Comparison of ENCODE assay signal across 9 cellular contexts in the genomic region with DNA sequence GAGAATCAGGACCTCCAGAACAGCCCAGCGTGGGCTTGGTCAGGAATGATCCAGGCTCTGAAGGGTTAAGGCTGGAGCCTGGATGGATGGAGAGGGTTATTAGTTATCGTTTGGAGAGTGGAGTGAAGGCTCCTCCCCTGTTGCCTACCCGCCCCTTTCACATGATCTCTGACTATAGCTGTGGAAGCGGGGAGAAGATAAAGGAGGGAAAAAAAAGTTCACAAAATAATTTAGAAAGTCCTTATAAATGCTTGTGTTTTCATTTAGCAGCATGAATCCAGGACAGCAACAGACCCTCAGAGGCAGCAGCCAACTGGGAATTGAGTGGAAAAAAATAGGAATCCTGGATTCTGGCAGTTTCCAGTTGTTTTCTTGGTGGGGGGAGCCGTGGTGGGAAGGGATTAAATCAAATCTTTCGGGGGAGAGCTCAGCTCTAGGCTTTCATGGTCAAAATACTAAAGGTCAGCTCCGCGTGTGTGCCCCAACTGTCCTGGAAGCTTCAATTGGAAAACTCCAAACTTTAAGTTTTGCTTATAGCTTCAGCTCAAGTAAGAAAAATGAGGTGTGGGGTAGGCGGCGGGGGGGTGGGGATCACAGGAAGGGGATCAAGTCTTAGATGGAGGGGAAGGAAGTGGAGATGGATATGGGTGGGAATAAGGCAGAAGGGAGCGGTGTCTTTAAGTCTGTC. TPM values are rescaled to one million over a fixed set of nuclear protein-coding genes. Genes with fewer than 3 reads are reported as not detected.
DNase-seq lines count a peak whose midpoint lies in the region; ATAC-seq and TF ChIP-seq lines count a peak whose summit lies in the region.
"Had no signal": no experiment of that assay in that cellular context is flagged by ENCODE, and none has a peak within 500 bp of the region (broad histone marks: within the 10 kb centered on the region; RNA-seq: fewer than 3 reads in every experiment).

No MANE protein-coding gene starts in this region.

- no peaks in the 10 kb centered on the region for H3K27me3 ChIP-seq in mesendoderm (ENCODE audit: insufficient read depth, low read length, poor library complexity)
- H3K27me3 ChIP-seq in upper lobe of right lung = no peaks in the 10 kb centered on the region
- H3K27me3 ChIP-seq: body of pancreas had no signal

- no peak overlapping the region for H2BK15ac ChIP-seq in mesendoderm (replicated peaks; ENCODE audit: low read depth)

- H3K9me3 ChIP-seq in upper lobe of right lung = no peaks in the 10 kb centered on the region
- H3K9me3 ChIP-seq: body of pancreas had no signal

- H3K4ac ChIP-seq in mesendoderm (ENCODE audit: low read depth, low read length) = peak overlapping the region; percentile 72

- H3K56ac ChIP-seq in mesendoderm (ENCODE audit: low read length) = peak overlapping the region; percentile 57

- no peak overlapping the region for H3K23ac ChIP-seq in mesendoderm (ENCODE audit: low read length)

- H3K18ac ChIP-seq in mesendoderm (ENCODE audit: low read length) = peak overlapping the region; percentile 94

- H2BK120ac ChIP-seq in mesendoderm (ENCODE audit: low read depth, low read length) = no peak overlapping the region

- H3K4me1 ChIP-seq in mesendoderm (ENCODE audit: control insufficient read depth, low read depth, low read length) (peaks cover 3% of the 10 kb centered on the region), upper lobe of right lung (peaks cover 9% of the 10 kb centered on the region)
- H3K4me1 ChIP-seq: body of pancreas had no signal

- H3K36me3 ChIP-seq in mesendoderm (ENCODE audit: control insufficient read depth, insufficient read depth, low read length) = no peaks in the 10 kb centered on the region
- no peaks in the 10 kb centered on the region for H3K36me3 ChIP-seq in upper lobe of right lung

- H3K9ac ChIP-seq in mesendoderm (ENCODE audit: low read length) = no peak overlapping the region

- H2AK5ac ChIP-seq in mesendoderm (ENCODE audit: low read length) = no peak overlapping the region

- no peaks in the 10 kb centered on the region for H3K79me2 ChIP-seq in mesendoderm (ENCODE audit: control insufficient read depth, insufficient read depth, low read length)

- TF ChIP-seq CTCF in coronary artery (IDR thresholded peaks at IDR 0.05) (no peak), upper lobe of right lung (IDR thresholded peaks at IDR 0.05) (no peak)

- H3K79me1 ChIP-seq in mesendoderm (ENCODE audit: low read length) = no peaks in the 10 kb centered on the region

- ATAC-seq in upper lobe of right lung = peak; percentile 42
- no peak for ATAC-seq in esophagus mucosa
- no peak for ATAC-seq in HG02840 (IDR thresholded peaks at IDR 0.05; ENCODE audit: low FRiP score, unreplicated experiment)

- peak; percentile 87 for DNase-seq in LHCN-M2 (ENCODE audit: low read depth)
- DNase-seq in coronary artery (ENCODE audit: low spot score) = no peak
- DNase-seq in mesendoderm = no peak
- no peak for DNase-seq in upper lobe of right lung
- DNase-seq in 8988T = no peak
- DNase-seq: T-helper 1 cell had no signal

- no peak overlapping the region for H3K4me2 ChIP-seq in mesendoderm (ENCODE audit: low read length)

- H4K5ac ChIP-seq in mesendoderm (ENCODE audit: low read length) = peak overlapping the region; percentile 47

- no peak overlapping the region for H2BK5ac ChIP-seq in mesendoderm (ENCODE audit: low read length)

- no peak overlapping the region for H4K8ac ChIP-seq in mesendoderm (ENCODE audit: low read depth, low read length)

- WGBS in mesendoderm (ENCODE audit: extremely low coverage, insufficient coverage, low lambda C conversion rate) = no CpG with 5 or more reads among the region's 11 CpGs

- H3K4me3 ChIP-seq in coronary artery = peak overlapping the region; percentile 70
- H3K4me3 ChIP-seq in mesendoderm (ENCODE audit: low read length) = no peak overlapping the region
- peak overlapping the region; percentile 51 for H3K4me3 ChIP-seq in upper lobe of right lung
- H3K4me3 ChIP-seq: body of pancreas had no signal

- H3K27ac ChIP-seq in coronary artery (peak overlapping the region; percentile 86 to 88), mesendoderm (ENCODE audit: low read depth, low read length) (no peak overlapping the region), upper lobe of right lung (peak overlapping the region; percentile 70)

- intact Hi-C loops in upper lobe of right lung (cut with DNase I) = no loop called here

RNA-seq across cellular contexts. Expression of a gene that starts 0.6 kb away (rescaled TPM):
- total RNA-seq in LHCN-M2 (2014; rRNA removed) = 55.3 and 73.1 TPM in 2 replicates
- 16.0 TPM for polyA plus RNA-seq in LHCN-M2 (2012)
- 1.7 TPM for polyA plus RNA-seq in mesendoderm (2013, experiment 1 of 2)
- 1.8 TPM for polyA plus RNA-seq in mesendoderm (2013, experiment 2 of 2)
- 44.6 TPM for total RNA-seq in upper lobe of right lung
- total RNA-seq in esophagus mucosa = 2.9 TPM

Comparison
In these comparisons a context has a peak if more than half of its experiments do, and no peak if none do; other contexts are left out.
1. RNA of a gene that starts 0.6 kb away (total RNA-seq): 55.3 to 73.1 TPM in LHCN-M2 and 44.6 TPM in upper lobe of right lung (single experiment); 2.9 TPM in esophagus mucosa (single experiment); every median in the first group is over 10 times any median in the second.